8 cellular contexts compared by ENCODE assay signal in genomic region chr3:114418724-114419543, GRCh38.
DNase-seq lines count a peak whose midpoint lies in the region; ATAC-seq and TF ChIP-seq lines count a peak whose summit lies in the region.

No MANE protein-coding gene starts in this region.

- 9 to 12% (median 10%) methylated on average over 8 of the region's 8 CpGs for WGBS in ovary, 3 donors

- DNase-seq in COLO829 (ENCODE audit: low spot score) (peak; percentile 63), NCI-H1930 (lab: John Stamatoyannopoulos, UW) (peak; percentile 17 to 27), WERI-Rb-1 (no peak), foreskin melanocyte (peak; percentile 63), ovary (peak in 1 of 5 donors; percentile 12)
- no peak for DNase-seq in activated CD8-positive, alpha-beta memory T cell treated with anti-CD3 and anti-CD28 coated beads, Interleukin-2, amount 50 U/mL, for 4 hours

- no peaks in the 10 kb centered on the region for H3K9me3 ChIP-seq in WERI-Rb-1 (ENCODE audit: severe bottlenecking)
- no peaks in the 10 kb centered on the region for H3K9me3 ChIP-seq in ovary

- H3K27ac ChIP-seq in WERI-Rb-1: no peak overlapping the region
- H3K27ac ChIP-seq in ovary: peak overlapping the region; percentile 38 to 59

- no peak for TF ChIP-seq EP300 in ovary (IDR thresholded peaks at IDR 0.05)

- peaks cover 10% of the 10 kb centered on the region for H3K4me1 ChIP-seq in ovary (ENCODE audit: insufficient read depth)

- intact Hi-C loops in ovary (cut with DNase I): loop anchor here in 1 of 4 donors (5.0 kb wide), 2 partner anchors 33 to 37 kb away; no protein-coding TSS in a partner anchor

- peak; percentile 79 for ATAC-seq in GM18868 (IDR thresholded peaks at IDR 0.05; ENCODE audit: unreplicated experiment)
- ATAC-seq in HG03060 (IDR thresholded peaks at IDR 0.05; ENCODE audit: low read depth, unreplicated experiment): peak; percentile 47

- no peaks in the 10 kb centered on the region for H3K36me3 ChIP-seq in WERI-Rb-1
- no peaks in the 10 kb centered on the region for H3K36me3 ChIP-seq in ovary

- H3K4me3 ChIP-seq in WERI-Rb-1 (ENCODE audit: low read depth, low read length) (no peak overlapping the region), ovary (peak overlapping the region; percentile 7)

- H3K27me3 ChIP-seq in WERI-Rb-1 (ENCODE audit: insufficient read depth, low read depth, severe bottlenecking) (peaks cover 7% of the 10 kb centered on the region), ovary (no peaks in the 10 kb centered on the region)

- peak; percentile 62 for TF ChIP-seq CTCF in WERI-Rb-1 (IDR thresholded peaks at IDR 0.05; ENCODE audit: low read depth, low read length)
- TF ChIP-seq CTCF in ovary (IDR thresholded peaks at IDR 0.05): peak; percentile 56 to 99 (median 98)

- peak; percentile 13 for TF ChIP-seq POLR2A in ovary (IDR thresholded peaks at IDR 0.05)

Comparison
In these comparisons a context has a peak if more than half of its experiments do, and no peak if none do; other contexts are left out.
1. DNase-seq: peak in COLO829 (single experiment), NCI-H1930 (2 of 2) and foreskin melanocyte (single experiment); none in WERI-Rb-1 (single experiment) and activated CD8-positive, alpha-beta memory T cell treated with anti-CD3 and anti-CD28 coated beads, Interleukin-2, amount 50 U/mL, for 4 hours (single experiment).